In the genomic region with DNA sequence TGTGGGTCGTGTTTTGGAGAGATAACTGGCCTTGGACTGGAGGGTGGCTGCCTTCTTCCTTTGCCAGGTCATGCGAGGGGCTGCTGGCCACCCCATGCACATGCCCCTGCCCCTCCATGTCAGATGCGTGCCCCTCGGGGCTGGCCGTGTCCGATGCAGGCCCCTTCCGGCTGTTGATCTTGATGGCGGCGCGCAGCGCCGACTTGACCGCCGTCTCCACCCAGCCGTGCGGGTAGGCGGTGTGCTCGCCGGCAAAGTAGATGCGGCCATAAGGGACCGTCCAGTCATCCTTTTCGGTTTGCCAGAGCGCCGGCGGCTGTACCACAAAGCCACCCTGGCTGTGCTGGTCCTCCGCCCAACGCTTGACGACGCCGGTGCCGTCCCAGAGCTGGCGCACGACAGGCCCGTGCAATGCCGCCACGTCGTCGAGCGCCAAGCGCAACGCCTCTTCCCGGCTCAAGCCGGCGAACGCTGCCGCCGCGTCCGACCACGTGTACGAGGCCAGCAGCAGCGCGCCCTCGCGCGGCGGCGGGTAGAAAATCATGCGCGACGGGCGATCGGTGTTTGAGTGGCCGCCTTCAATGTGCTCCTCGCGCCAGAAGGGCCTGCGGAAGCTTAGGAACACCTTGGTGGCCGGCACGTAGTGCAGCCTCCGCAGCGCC, we compare ENCODE assay signal across 9 cellular contexts. TPM values are rescaled to one million over a fixed set of nuclear protein-coding genes. Genes with fewer than 3 reads are reported as not detected.
A peak's percentile ranks its signal among the peaks of the same experiment; 100 is the strongest.
DNase-seq lines count a peak whose midpoint lies in the region; ATAC-seq and TF ChIP-seq lines count a peak whose summit lies in the region.
"Had no signal": no experiment of that assay in that cellular context is flagged by ENCODE, and none has a peak within 500 bp of the region (broad histone marks: within the 10 kb centered on the region; RNA-seq: fewer than 3 reads in every experiment).

No MANE protein-coding gene starts in this region.

- H3K27ac ChIP-seq in breast epithelium (no peak overlapping the region), left lung (no peak overlapping the region)

- CTCF ChIA-PET in MCF 10A (lab: Yijun Ruan, JAX) (no interaction called here), Calu3 (lab: Charles Lee) (interaction anchor here (0.7 kb wide), 1 partner anchor 1732 kb away, joined by 10 read pairs; no protein-coding TSS in a partner anchor)

- TF ChIP-seq CTCF in breast epithelium (IDR thresholded peaks at IDR 0.05) (peak; percentile 45 to 78 (median 51)), MCF 10A (IDR thresholded peaks at IDR 0.05; ENCODE audit: unreplicated experiment) (no peak), choroid plexus epithelial cell (conservative IDR thresholded peaks at IDR 0.05; ENCODE audit: low read depth, low read length) (peak; percentile 73), left lung (IDR thresholded peaks at IDR 0.05) (peak; percentile 66 to 75), Calu3 (IDR thresholded peaks at IDR 0.05; ENCODE audit: unreplicated experiment) (no peak)

- BruUV-seq in MCF 10A (replicated peaks; lab: Mats Ljungman, UMichigan) (no TSS peak), Calu3 (replicated peaks; lab: Mats Ljungman, UMichigan) (no TSS peak)

- H3K4me3 ChIP-seq in breast epithelium (peak overlapping the region; percentile 8 to 59 (median 40)), choroid plexus epithelial cell (ENCODE audit: low read depth, low read length) (peak overlapping the region; percentile 17), left lung (peak overlapping the region; percentile 11 to 36)

- no peak for TF ChIP-seq POLR2A in breast epithelium (IDR thresholded peaks at IDR 0.05)

- peak; percentile 86 for ATAC-seq in left lung

- H3K4me1 Mint-ChIP-seq in MCF 10A (ENCODE audit: insufficient read depth, unreplicated experiment) = no peaks in the 10 kb centered on the region
- no peaks in the 10 kb centered on the region for H3K4me1 Mint-ChIP-seq in Calu3 (ENCODE audit: low read depth, unreplicated experiment)

- POLR2A ChIA-PET in MCF 10A (lab: Yijun Ruan, JAX) = interaction anchor here (0.5 kb wide), 2 partner anchors 212 to 389 kb away, joined by 3 to 4 read pairs; partner anchors contain the start of gene PRMT1

- H3K36me3 ChIP-seq in breast epithelium (peaks cover 1% of the 10 kb centered on the region), left lung (peaks cover 0 to 34% of the 10 kb centered on the region in 2 donors)

- H3K9me3 Mint-ChIP-seq in MCF 10A (ENCODE audit: unreplicated experiment) = no peaks in the 10 kb centered on the region
- H3K9me3 Mint-ChIP-seq in Calu3 (ENCODE audit: low read depth, unreplicated experiment) = no peaks in the 10 kb centered on the region

- DNase-seq in breast epithelium (ENCODE audit: low spot score in 2 of 2) = peak; percentile 55 to 66
- DNase-seq in MCF 10A (ENCODE audit: unreplicated experiment) = no peak
- peak; percentile 63 for DNase-seq in activated CD4-positive, alpha-beta T cell treated with anti-CD3 and anti-CD28 coated beads for 1 hour
- peak; percentile 78 for DNase-seq in choroid plexus epithelial cell (ENCODE audit: low read depth)
- DNase-seq in left lung = peak; percentile 70 to 95
- DNase-seq in stimulated activated CD4-positive, alpha-beta T cell treated with anti-CD3 and anti-CD28 coated beads, Interleukin-4, amount 100 ng/mL, for 4 hours = peak; percentile 71 to 72
- DNase-seq in GM19240 (ENCODE audit: insufficient read length, low spot score) = no peak
- DNase-seq in Calu3 = no peak

- no peak overlapping the region for H3K27ac Mint-ChIP-seq in MCF 10A (ENCODE audit: low read depth, unreplicated experiment)
- no peak overlapping the region for H3K27ac Mint-ChIP-seq in Calu3 (ENCODE audit: unreplicated experiment)

- H3K4me3 Mint-ChIP-seq in MCF 10A (ENCODE audit: unreplicated experiment) (no peak overlapping the region), Calu3 (ENCODE audit: low read depth, unreplicated experiment) (no peak overlapping the region)

- intact Hi-C loops in breast epithelium (cut with DNase I; ENCODE audit: low total_unique reads) (loop anchor here (1.0 kb wide), 1 partner anchor 30 kb away; no protein-coding TSS in a partner anchor), MCF 10A (cut with micrococcal nuclease) (no loop called here), left lung (cut with DNase I) (no loop called here), Calu3 (cut with micrococcal nuclease; ENCODE audit: unreplicated experiment) (no loop called here)

- H3K27me3 ChIP-seq in breast epithelium (no peaks in the 10 kb centered on the region), left lung (peaks cover 0 to 12% of the 10 kb centered on the region in 2 donors)

- H3K9me3 ChIP-seq in breast epithelium (no peaks in the 10 kb centered on the region), left lung (no peaks in the 10 kb centered on the region)

- H3K27me3 Mint-ChIP-seq in MCF 10A (ENCODE audit: insufficient read depth, unreplicated experiment) = no peaks in the 10 kb centered on the region
- peaks cover 17% of the 10 kb centered on the region for H3K27me3 Mint-ChIP-seq in Calu3 (ENCODE audit: unreplicated experiment)

- peaks cover 18% of the 10 kb centered on the region for H3K36me3 Mint-ChIP-seq in MCF 10A (ENCODE audit: insufficient read depth, unreplicated experiment)
- peaks cover 27% of the 10 kb centered on the region for H3K36me3 Mint-ChIP-seq in Calu3 (ENCODE audit: insufficient read depth, unreplicated experiment)

- H3K4me1 ChIP-seq in breast epithelium = no peaks in the 10 kb centered on the region
- H3K4me1 ChIP-seq in left lung = peaks cover 0 to 12% of the 10 kb centered on the region in 2 donors

RNA-seq across cellular contexts. Expression of gene IL4I1, which starts 6.9 kb away (rescaled TPM):
- total RNA-seq in breast epithelium (1 to 10 TPM in 1 of 3 donors, under 1 TPM in 2; 0.48 to 2.2 (median 0.66) TPM), MCF 10A (2022) (0.37 TPM in 1 of 2 replicates, not detected in the other), left lung (1 to 10 TPM; 2.4 to 6.5 TPM), Calu3 (2022) (8.2 and 10.7 TPM in 2 replicates)
- total RNA-seq: temporal lobe had no signal

RNA-seq across cellular contexts. Expression of gene TBC1D17, which starts 12.3 kb away (rescaled TPM):
- total RNA-seq in breast epithelium = 10 to 100 TPM; 21.0 to 31.8 (median 30.4) TPM
- 25.2 and 25.5 TPM in 2 replicates for total RNA-seq in MCF 10A (2022)
- total RNA-seq in left lung = 10 to 100 TPM; 35.2 to 43.3 TPM
- 54.7 and 56.9 TPM in 2 replicates for total RNA-seq in Calu3 (2022)

RNA-seq across cellular contexts. Expression of gene AKT1S1, which starts 12.7 kb away (rescaled TPM):
- 10 to 100 TPM; 11.9 to 13.8 (median 12.5) TPM for total RNA-seq in breast epithelium
- total RNA-seq in MCF 10A (2022) = 74.7 and 79.2 TPM in 2 replicates
- total RNA-seq in left lung = 10 to 100 TPM; 33.8 to 39.3 TPM
- total RNA-seq in Calu3 (2022) = 58.9 and 65.2 TPM in 2 replicates

RNA-seq across cellular contexts. Expression of gene PNKP, which starts 22.4 kb away (rescaled TPM):
- total RNA-seq in breast epithelium (10 to 100 TPM; 31.0 to 69.2 (median 57.7) TPM), MCF 10A (2022) (70.7 and 90.3 TPM in 2 replicates), left lung (10 to 100 TPM; 63.0 to 89.5 TPM), Calu3 (2022) (185 and 189 TPM in 2 replicates)

RNA-seq across cellular contexts. Expression of gene PTOV1, which starts 38.9 kb away (rescaled TPM):
- total RNA-seq in breast epithelium (10 to 100 TPM; 45.1 to 95.0 (median 90.3) TPM), MCF 10A (2022) (68.5 and 78.8 TPM in 2 replicates), left lung (100 to 1,000 TPM in 1 of 2 donors, 10 to 100 TPM in 1; 96.0 to 133 TPM), Calu3 (2022) (231 and 256 TPM in 2 replicates)

Comparison
In these comparisons a context has a peak if more than half of its experiments do, and no peak if none do; other contexts are left out.
1. DNase-seq: peak in breast epithelium (2 of 2), activated CD4-positive, alpha-beta T cell treated with anti-CD3 and anti-CD28 coated beads for 1 hour (single experiment), choroid plexus epithelial cell (single experiment), left lung (2 of 2) and stimulated activated CD4-positive, alpha-beta T cell treated with anti-CD3 and anti-CD28 coated beads, Interleukin-4, amount 100 ng/mL, for 4 hours (2 of 2); none in MCF 10A (single experiment), GM19240 (single experiment) and Calu3 (single experiment).
2. CTCF ChIP-seq: peak in breast epithelium (3 of 3), choroid plexus epithelial cell (single experiment) and left lung (2 of 2); none in MCF 10A (single experiment) and Calu3 (single experiment).
3. Peak in every context shown above with its lines, with median percentiles within 50 percentile points of each other: H3K4me3 ChIP-seq.